In genomic region chr14:97414718-97415098, GRCh38 we compare ENCODE assay signal across 21 cellular contexts.
DNase-seq lines count a peak whose midpoint lies in the region; ATAC-seq and TF ChIP-seq lines count a peak whose summit lies in the region.
"Had no signal": no experiment of that assay in that cellular context is flagged by ENCODE, and none has a peak within 500 bp of the region (broad histone marks: within the 10 kb centered on the region; RNA-seq: fewer than 3 reads in every experiment).

No MANE protein-coding gene starts in this region.

- no peaks in the 10 kb centered on the region for H3K36me3 Mint-ChIP-seq in T-helper 2 cell treated with Interferon-gamma antibody and Interleukin-4, amounts not matched to agents 5 μg/mL and 100 μg/mL, for 36 hours (ENCODE audit: low read depth)
- no peaks in the 10 kb centered on the region for H3K36me3 Mint-ChIP-seq in endodermal cell (ENCODE audit: low read depth)
- H3K36me3 Mint-ChIP-seq: CD8-positive, alpha-beta memory T cell had no signal

- peak; percentile 26 for DNase-seq in NCI-H748 (lab: John Stamatoyannopoulos, UW; ENCODE audit: unreplicated experiment)
- no peak for DNase-seq in NCI-H748 treated with DMSO at 0.1 percent for 48 hours (lab: John Stamatoyannopoulos, UW)
- DNase-seq in T-helper 2 cell treated with Interferon-gamma antibody and Interleukin-4, amounts not matched to agents 5 μg/mL and 100 μg/mL, for 36 hours (ENCODE audit: low spot score) = no peak
- DNase-seq in endodermal cell = peak; percentile 57
- DNase-seq in Ammon's horn (ENCODE audit: low spot score) = no peak
- no peak for DNase-seq in pons (ENCODE audit: low spot score)
- DNase-seq: C1 segment of cervical spinal cord; CD8-positive, alpha-beta memory T cell; KBM-7; NCI-H1092 treated with DMSO at 0.1 percent for 48 hours; NCI-H1436 treated with DMSO at 0.1 percent for 48 hours; NCI-H2029; NCI-H345; NCI-H524 treated with DMSO at 0.1 percent for 48 hours; NK-92 treated with Interleukin-12 subunit alpha and Interleukin-12 subunit beta, amount 100 ng/mL, for 24 hours; SIG-M5; SK-N-SH had no signal

- no peak for ATAC-seq in GM19324 (IDR thresholded peaks at IDR 0.05; ENCODE audit: low FRiP score, unreplicated experiment)
- ATAC-seq in GM19395 (IDR thresholded peaks at IDR 0.05; ENCODE audit: unreplicated experiment) = no peak
- ATAC-seq: Panc1 had no signal

- H3K27ac Mint-ChIP-seq in T-helper 2 cell treated with Interferon-gamma antibody and Interleukin-4, amounts not matched to agents 5 μg/mL and 100 μg/mL, for 36 hours = peak overlapping the region; percentile 67
- no peak overlapping the region for H3K27ac Mint-ChIP-seq in endodermal cell
- H3K27ac Mint-ChIP-seq: CD8-positive, alpha-beta memory T cell had no signal

- peaks cover 18% of the 10 kb centered on the region for H3K4me1 ChIP-seq in endodermal cell (ENCODE audit: control insufficient read depth, insufficient read depth, low read length)

- peaks cover 51% of the 10 kb centered on the region for H3K27me3 ChIP-seq in endodermal cell (ENCODE audit: control insufficient read depth, insufficient read depth, low read length, poor library complexity, severe bottlenecking)

- H3K27ac ChIP-seq in endodermal cell (ENCODE audit: low read depth, low read length) = no peak overlapping the region
- H3K27ac ChIP-seq: 22Rv1 had no signal

- H3K9me3 Mint-ChIP-seq in T-helper 2 cell treated with Interferon-gamma antibody and Interleukin-4, amounts not matched to agents 5 μg/mL and 100 μg/mL, for 36 hours = no peaks in the 10 kb centered on the region
- H3K9me3 Mint-ChIP-seq in endodermal cell = no peaks in the 10 kb centered on the region
- H3K9me3 Mint-ChIP-seq: CD8-positive, alpha-beta memory T cell had no signal

- no peak overlapping the region for H3K9ac ChIP-seq in endodermal cell (ENCODE audit: extremely low read depth, low read length, poor library complexity, severe bottlenecking)
- H3K9ac ChIP-seq: SK-N-SH had no signal

- no peaks in the 10 kb centered on the region for H3K9me3 ChIP-seq in endodermal cell (ENCODE audit: control insufficient read depth, low read length)
- H3K9me3 ChIP-seq: SK-N-SH had no signal

- peak; percentile 40 for TF ChIP-seq CTCF in endodermal cell (conservative IDR thresholded peaks at IDR 0.05)

- WGBS in endodermal cell (ENCODE audit: insufficient coverage in 1 of 2, insufficient read length in 1 of 2), 2 experiments = 76 to 82% methylated on average over 9 to 11 of the region's 11 CpGs

- H3K36me3 ChIP-seq in endodermal cell (ENCODE audit: control insufficient read depth, insufficient read depth, low read length) = no peaks in the 10 kb centered on the region

- no peaks in the 10 kb centered on the region for H3K27me3 Mint-ChIP-seq in T-helper 2 cell treated with Interferon-gamma antibody and Interleukin-4, amounts not matched to agents 5 μg/mL and 100 μg/mL, for 36 hours (ENCODE audit: low read depth)
- peaks cover 12% of the 10 kb centered on the region for H3K27me3 Mint-ChIP-seq in endodermal cell (ENCODE audit: insufficient read depth)

- peaks cover 39% of the 10 kb centered on the region for H3K4me1 Mint-ChIP-seq in T-helper 2 cell treated with Interferon-gamma antibody and Interleukin-4, amounts not matched to agents 5 μg/mL and 100 μg/mL, for 36 hours (ENCODE audit: low read depth)
- peaks cover 14% of the 10 kb centered on the region for H3K4me1 Mint-ChIP-seq in endodermal cell

- H3K4me3 Mint-ChIP-seq in T-helper 2 cell treated with Interferon-gamma antibody and Interleukin-4, amounts not matched to agents 5 μg/mL and 100 μg/mL, for 36 hours = no peak overlapping the region
- no peak overlapping the region for H3K4me3 Mint-ChIP-seq in endodermal cell

- no peak overlapping the region for H3K4me3 ChIP-seq in endodermal cell (ENCODE audit: low read length)

Comparison
In these comparisons a context has a peak if more than half of its experiments do, and no peak if none do; other contexts are left out.
1. DNase-seq: peak in NCI-H748 (single experiment) and endodermal cell (single experiment); none in NCI-H748 treated with DMSO at 0.1 percent for 48 hours (single experiment), T-helper 2 cell treated with Interferon-gamma antibody and Interleukin-4, amounts not matched to agents 5 μg/mL and 100 μg/mL, for 36 hours (single experiment), Ammon's horn (single experiment) and pons (single experiment).